Comparison of ENCODE assay signal across 8 cellular contexts in genomic region chr2:108725006-108725405, GRCh38. TPM values are rescaled to one million over a fixed set of nuclear protein-coding genes. Genes with fewer than 3 reads are reported as not detected.
A peak's percentile ranks its signal among the peaks of the same experiment; 100 is the strongest.
DNase-seq lines count a peak whose midpoint lies in the region; ATAC-seq and TF ChIP-seq lines count a peak whose summit lies in the region.
"Not testable (repeated sequence)": the region's sequence is repeated elsewhere in the genome, so short reads cannot be mapped to it uniquely, and the experiment has no call there.

No MANE protein-coding gene starts in this region.

- not testable (repeated sequence) for H3K9ac ChIP-seq in liver (ENCODE audit: low read depth in 1 of 2, low read length in 2 of 2)

- H3K4me3 ChIP-seq in HL-60 (replicated peaks; ENCODE audit: insufficient read depth, low read length); RWPE2 (ENCODE audit: severe bottlenecking); liver (ENCODE audit: low read depth in 1 of 3, low read length in 3 of 3): not testable (repeated sequence)

- not testable (repeated sequence) for H3K4me3 Mint-ChIP-seq in WTC11; dendritic cell treated with granulocyte-macrophage colony-stimulating factor and Interleukin-4, amounts not matched to agents 40 ng/mL and 50 ng/mL, for 4 days
- H3K4me3 Mint-ChIP-seq in activated T-helper 17 cell treated with anti-CD3 and anti-CD28 coated beads, Interleukin-2, amount 50 U/mL, for 72 hours = peak overlapping the region; percentile 62

- intact Hi-C loops in dendritic cell treated with granulocyte-macrophage colony-stimulating factor and Interleukin-4, amounts not matched to agents 40 ng/mL and 50 ng/mL, for 4 days (cut with micrococcal nuclease) = not testable (repeated sequence)

- peak; percentile 33 for TF ChIP-seq CTCF in C4-2B (conservative IDR thresholded peaks at IDR 0.05)
- not testable (repeated sequence) for TF ChIP-seq CTCF in HL-60 (IDR thresholded peaks at IDR 0.05; ENCODE audit: insufficient read depth, low read length); WTC11 (IDR thresholded peaks at IDR 0.05); liver (IDR thresholded peaks at IDR 0.05; ENCODE audit: low read depth, low read length, missing input control)
- TF ChIP-seq CTCF in RWPE2 (IDR thresholded peaks at IDR 0.05; ENCODE audit: poor library complexity, severe bottlenecking) = peak; percentile 29

- not testable (repeated sequence) for H3K27ac Mint-ChIP-seq in WTC11
- peak overlapping the region; percentile 89 for H3K27ac Mint-ChIP-seq in activated T-helper 17 cell treated with anti-CD3 and anti-CD28 coated beads, Interleukin-2, amount 50 U/mL, for 72 hours
- peak overlapping the region; percentile 51 for H3K27ac Mint-ChIP-seq in dendritic cell treated with granulocyte-macrophage colony-stimulating factor and Interleukin-4, amounts not matched to agents 40 ng/mL and 50 ng/mL, for 4 days

- not testable (repeated sequence) for H3K36me3 Mint-ChIP-seq in WTC11; dendritic cell treated with granulocyte-macrophage colony-stimulating factor and Interleukin-4, amounts not matched to agents 40 ng/mL and 50 ng/mL, for 4 days (ENCODE audit: low read depth)
- peaks cover 42% of the 10 kb centered on the region for H3K36me3 Mint-ChIP-seq in activated T-helper 17 cell treated with anti-CD3 and anti-CD28 coated beads, Interleukin-2, amount 50 U/mL, for 72 hours (ENCODE audit: low read depth)

- not testable (repeated sequence) for TF ChIP-seq RAD21 in liver (IDR thresholded peaks at IDR 0.05)

- DNase-seq in HL-60 (ENCODE audit: low read depth in 1 of 2, low spot score in 1 of 2) (peak in 1 of 2 experiments; percentile 26), NCI-H82 (lab: John Stamatoyannopoulos, UW) (peak; percentile 21)
- not testable (repeated sequence) for DNase-seq in RWPE2 (ENCODE audit: low spot score); WTC11 (ENCODE audit: low spot score)

- H3K9me3 ChIP-seq in RWPE2 (ENCODE audit: severe bottlenecking); liver (ENCODE audit: control insufficient read depth in 4 of 4, low read length in 3 of 4): not testable (repeated sequence)

- H3K27ac ChIP-seq in C4-2B; RWPE2 (ENCODE audit: poor library complexity, severe bottlenecking); liver (ENCODE audit: low read depth in 1 of 2, low read length in 2 of 2): not testable (repeated sequence)
- 0 out of 2 replicates have a peak overlapping the region, but pooled peaks have one; percentile 0 for H3K27ac ChIP-seq in HL-60 (replicated peaks)

- H3K4me1 Mint-ChIP-seq in WTC11 = peaks cover 35% of the 10 kb centered on the region
- not testable (repeated sequence) for H3K4me1 Mint-ChIP-seq in activated T-helper 17 cell treated with anti-CD3 and anti-CD28 coated beads, Interleukin-2, amount 50 U/mL, for 72 hours
- peaks cover 40% of the 10 kb centered on the region for H3K4me1 Mint-ChIP-seq in dendritic cell treated with granulocyte-macrophage colony-stimulating factor and Interleukin-4, amounts not matched to agents 40 ng/mL and 50 ng/mL, for 4 days (ENCODE audit: low read depth)

- POLR2A ChIA-PET in WTC11 (lab: Charles Lee) = not testable (repeated sequence)

- not testable (repeated sequence) for H3K4me1 ChIP-seq in RWPE2 (ENCODE audit: insufficient read depth, poor library complexity, severe bottlenecking); liver (ENCODE audit: control insufficient read depth in 4 of 4, insufficient read depth in 4 of 4, low read length in 3 of 4)

- not testable (repeated sequence) for H3K36me3 ChIP-seq in RWPE2 (ENCODE audit: low read depth); liver (ENCODE audit: control insufficient read depth in 4 of 4, insufficient read depth in 3 of 4, low read depth in 1 of 4, low read length in 3 of 4)

- not testable (repeated sequence) for ATAC-seq in RWPE2 (ENCODE audit: low read depth); WTC11; activated T-helper 17 cell treated with anti-CD3 and anti-CD28 coated beads, Interleukin-2, amount 50 U/mL, for 72 hours (replicated peaks)

- CTCF ChIA-PET in WTC11 (lab: Charles Lee) = not testable (repeated sequence)

- H3K27me3 ChIP-seq in HL-60 (ENCODE audit: insufficient read depth, poor library complexity, severe bottlenecking); RWPE2 (ENCODE audit: insufficient read depth, poor library complexity, severe bottlenecking); liver (ENCODE audit: control insufficient read depth in 4 of 4, insufficient read depth in 4 of 4, low read length in 3 of 4): not testable (repeated sequence)

- not testable (repeated sequence) for H3K27me3 Mint-ChIP-seq in WTC11 (ENCODE audit: low read depth); activated T-helper 17 cell treated with anti-CD3 and anti-CD28 coated beads, Interleukin-2, amount 50 U/mL, for 72 hours; dendritic cell treated with granulocyte-macrophage colony-stimulating factor and Interleukin-4, amounts not matched to agents 40 ng/mL and 50 ng/mL, for 4 days

- not testable (repeated sequence) for H3K9me3 Mint-ChIP-seq in WTC11; activated T-helper 17 cell treated with anti-CD3 and anti-CD28 coated beads, Interleukin-2, amount 50 U/mL, for 72 hours; dendritic cell treated with granulocyte-macrophage colony-stimulating factor and Interleukin-4, amounts not matched to agents 40 ng/mL and 50 ng/mL, for 4 days

TF ChIP-seq in WTC11, 78 proteins besides CTCF, POLR2A, EP300 and RAD21:
- peak; percentile 89 for TF ChIP-seq GABPB1 (CRISPR knock-in tag; IDR thresholded peaks at IDR 0.05)

TF ChIP-seq in liver, 16 proteins besides CTCF, POLR2A, EP300 and RAD21:
- TF ChIP-seq FOXA2 (IDR thresholded peaks at IDR 0.05) = peak; percentile 12
TF ChIP-seq in liver: peak in this region for 1; not testable (repeated sequence) for 15.

RNA-seq across cellular contexts. Expression of gene RANBP2, which starts 5.7 kb away (rescaled TPM):
- total RNA-seq in WTC11 (2021) (66.8 to 90.4 TPM (median 68.9 TPM) in 3 replicates), liver (10 to 100 TPM; 35.0 to 51.7 TPM)
- total RNA-seq in activated T-helper 17 cell treated with anti-CD3 and anti-CD28 coated beads, Interleukin-2, amount 50 U/mL, for 72 hours = 10 to 100 TPM; 54.8 to 81.6 TPM
- 10 to 100 TPM in 1 of 2 donors, 1 to 10 TPM in 1; 9.1 to 10.8 TPM for polyA plus RNA-seq in liver
